28 cellular contexts compared by ENCODE assay signal in the genomic region with DNA sequence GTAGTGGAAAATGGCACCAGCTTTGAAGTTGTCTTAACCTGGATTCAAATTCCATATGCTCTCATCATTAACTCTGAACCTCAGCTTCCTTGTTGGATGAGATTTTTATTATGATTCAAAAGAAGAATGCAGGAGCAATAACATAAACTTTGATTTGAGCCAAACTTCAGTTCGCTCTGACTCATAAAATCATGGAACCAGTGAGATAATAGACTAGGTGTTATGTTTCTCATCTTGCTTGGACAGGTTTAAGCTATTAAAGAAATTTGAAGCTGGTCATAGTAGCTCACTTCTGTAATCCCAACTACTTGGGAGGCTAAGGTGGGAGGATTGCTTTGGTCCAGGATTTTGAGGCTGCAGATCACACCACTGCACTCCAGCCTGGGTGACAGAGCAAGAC.
DNase-seq lines count a peak whose midpoint lies in the region; ATAC-seq and TF ChIP-seq lines count a peak whose summit lies in the region.
"Had no signal": no experiment of that assay in that cellular context is flagged by ENCODE, and none has a peak within 500 bp of the region (broad histone marks: within the 10 kb centered on the region; RNA-seq: fewer than 3 reads in every experiment).

No MANE protein-coding gene starts in this region.

- no peak overlapping the region for H2AFZ ChIP-seq in SK-N-SH (ENCODE audit: low read depth)
- H2AFZ ChIP-seq: hepatocyte had no signal

- H3K4me3 ChIP-seq in SK-N-SH (ENCODE audit: low read depth in 2 of 2, low read length in 1 of 2) (no peak overlapping the region), RWPE2 (ENCODE audit: severe bottlenecking) (no peak overlapping the region)
- H3K4me3 ChIP-seq: gastrocnemius medialis, hepatocyte had no signal

- H3K9me3 Mint-ChIP-seq in endothelial cell (ENCODE audit: unreplicated experiment) = no peaks in the 10 kb centered on the region
- H3K9me3 Mint-ChIP-seq: activated B cell treated with CpG ODN at 0.5 μM for 24 hours; activated T-cell treated with anti-CD3 and anti-CD28 coated beads, Interleukin-2, amount 50 U/mL, for 72 hours; central memory CD8-positive, alpha-beta T cell; dendritic cell treated with granulocyte-macrophage colony-stimulating factor and Interleukin-4, amounts not matched to agents 40 ng/mL and 50 ng/mL, for 4 days; H9; memory B cell had no signal

- H3K4me3 Mint-ChIP-seq in endothelial cell (ENCODE audit: unreplicated experiment) = no peak overlapping the region
- H3K4me3 Mint-ChIP-seq: activated B cell treated with CpG ODN at 0.5 μM for 24 hours; activated CD8-positive, alpha-beta memory T cell treated with anti-CD3 and anti-CD28 coated beads, Interleukin-2, amount 10 ng/mL, durations not matched to agents 7 days and 5 days; activated T-cell treated with anti-CD3 and anti-CD28 coated beads, Interleukin-2, amount 50 U/mL, for 72 hours; central memory CD8-positive, alpha-beta T cell; dendritic cell treated with granulocyte-macrophage colony-stimulating factor and Interleukin-4, amounts not matched to agents 40 ng/mL and 50 ng/mL, for 4 days; H9; memory B cell; nephron progenitor cell; stimulated activated effector memory CD8-positive, alpha-beta T cell treated with anti-CD3 and anti-CD28 coated beads, Interleukin-12 subunit alpha, Interleukin-12 subunit beta, amount 100 ng/mL, for 72 hours had no signal

- no peaks in the 10 kb centered on the region for H3K4me1 ChIP-seq in SK-N-SH (ENCODE audit: control insufficient read depth in 1 of 2, insufficient read depth in 2 of 2, low read depth in 1 of 2, low read length in 1 of 2)
- H3K4me1 ChIP-seq in RWPE2 (ENCODE audit: insufficient read depth, poor library complexity, severe bottlenecking) = peaks cover 31% of the 10 kb centered on the region
- peaks cover 30% of the 10 kb centered on the region for H3K4me1 ChIP-seq in foreskin keratinocyte

- no peak for ATAC-seq in SK-N-SH treated with all-trans-retinoic acid at 6 μM for 48 hours
- peak; percentile 77 for ATAC-seq in RWPE2 (ENCODE audit: low read depth)
- peak; percentile 79 for ATAC-seq in foreskin keratinocyte
- ATAC-seq in GM18858 (IDR thresholded peaks at IDR 0.05; ENCODE audit: unreplicated experiment) = no peak
- ATAC-seq: activated CD8-positive, alpha-beta memory T cell treated with anti-CD3 and anti-CD28 coated beads, Interleukin-2, amount 10 ng/mL, durations not matched to agents 7 days and 5 days; gastrocnemius medialis; left lobe of liver; stimulated activated effector memory CD8-positive, alpha-beta T cell treated with anti-CD3 and anti-CD28 coated beads, Interleukin-12 subunit alpha, Interleukin-12 subunit beta, amount 100 ng/mL, for 72 hours had no signal

- peaks cover 2% of the 10 kb centered on the region for H3K27me3 Mint-ChIP-seq in endothelial cell (ENCODE audit: unreplicated experiment)
- H3K27me3 Mint-ChIP-seq: activated CD8-positive, alpha-beta memory T cell treated with anti-CD3 and anti-CD28 coated beads, Interleukin-2, amount 10 ng/mL, durations not matched to agents 7 days and 5 days; central memory CD8-positive, alpha-beta T cell; dendritic cell treated with granulocyte-macrophage colony-stimulating factor and Interleukin-4, amounts not matched to agents 40 ng/mL and 50 ng/mL, for 4 days had no signal

- no peak overlapping the region for H3K9ac ChIP-seq in SK-N-SH

- no peak for TF ChIP-seq EP300 in SK-N-SH (IDR thresholded peaks at IDR 0.05; ENCODE audit: borderline replicate concordance in 1 of 2, low read depth in 1 of 2, low read length in 1 of 2)

- no peaks in the 10 kb centered on the region for H3K27me3 ChIP-seq in SK-N-SH (ENCODE audit: insufficient read depth)
- H3K27me3 ChIP-seq in RWPE2 (ENCODE audit: insufficient read depth, poor library complexity, severe bottlenecking) = no peaks in the 10 kb centered on the region
- no peaks in the 10 kb centered on the region for H3K27me3 ChIP-seq in foreskin keratinocyte
- H3K27me3 ChIP-seq: gastrocnemius medialis, hepatocyte had no signal

- CTCF ChIA-PET in SK-N-SH (lab: Yijun Ruan, JAX) = interaction anchor here (1.1 to 2.6 kb wide), 5 partner anchors 14 to 678 kb away, joined by 3 to 11 read pairs (median 4); no protein-coding TSS in a partner anchor

- H3F3A ChIP-seq in SK-N-SH (replicated peaks; ENCODE audit: insufficient read depth) = peaks cover 24% of the 10 kb centered on the region

- no peak for TF ChIP-seq RAD21 in SK-N-SH (IDR thresholded peaks at IDR 0.05; ENCODE audit: low read length)

- 86% methylated on average over 1 of the region's 1 CpG for WGBS in SK-N-SH (ENCODE audit: low lambda C conversion rate)

- peaks cover 12% of the 10 kb centered on the region for H3K4me1 Mint-ChIP-seq in endothelial cell (ENCODE audit: unreplicated experiment)
- H3K4me1 Mint-ChIP-seq: activated CD8-positive, alpha-beta memory T cell treated with anti-CD3 and anti-CD28 coated beads, Interleukin-2, amount 10 ng/mL, durations not matched to agents 7 days and 5 days; central memory CD8-positive, alpha-beta T cell; memory B cell; nephron progenitor cell; stimulated activated effector memory CD8-positive, alpha-beta T cell treated with anti-CD3 and anti-CD28 coated beads, Interleukin-12 subunit alpha, Interleukin-12 subunit beta, amount 100 ng/mL, for 72 hours had no signal

- POLR2A ChIA-PET in SK-N-SH (lab: Yijun Ruan, JAX) = no interaction called here

- no peaks in the 10 kb centered on the region for H3K36me3 ChIP-seq in SK-N-SH (replicated peaks in 1 of 2; ENCODE audit: control insufficient read depth in 1 of 2, insufficient read depth in 2 of 2, low read length in 1 of 2)
- H3K36me3 ChIP-seq in RWPE2 (ENCODE audit: low read depth) = no peaks in the 10 kb centered on the region
- H3K36me3 ChIP-seq: gastrocnemius medialis had no signal

- H4K20me1 ChIP-seq in SK-N-SH (ENCODE audit: insufficient read depth) = no peaks in the 10 kb centered on the region

- no peak overlapping the region for H3K4me2 ChIP-seq in SK-N-SH
- H3K4me2 ChIP-seq: hepatocyte had no signal

- no peak for TF ChIP-seq CTCF in SK-N-SH (IDR thresholded peaks at IDR 0.05)
- no peak for TF ChIP-seq CTCF in RWPE2 (IDR thresholded peaks at IDR 0.05; ENCODE audit: poor library complexity, severe bottlenecking)
- no peak for TF ChIP-seq CTCF in foreskin keratinocyte (conservative IDR thresholded peaks at IDR 0.05)
- TF ChIP-seq CTCF in endothelial cell (IDR thresholded peaks at IDR 0.05; ENCODE audit: unreplicated experiment) = no peak

- H3K9me3 ChIP-seq in SK-N-SH = no peaks in the 10 kb centered on the region
- H3K9me3 ChIP-seq in RWPE2 (ENCODE audit: severe bottlenecking) = no peaks in the 10 kb centered on the region
- H3K9me3 ChIP-seq: gastrocnemius medialis had no signal

- H3K79me2 ChIP-seq in SK-N-SH (ENCODE audit: insufficient read depth) = peaks cover 42% of the 10 kb centered on the region; the same call in 1 of the 2 replicates

- H3K36me3 Mint-ChIP-seq in endothelial cell (ENCODE audit: low read depth, unreplicated experiment) = peaks cover 4% of the 10 kb centered on the region
- H3K36me3 Mint-ChIP-seq: activated CD8-positive, alpha-beta memory T cell treated with anti-CD3 and anti-CD28 coated beads, Interleukin-2, amount 10 ng/mL, durations not matched to agents 7 days and 5 days; memory B cell; stimulated activated effector memory CD8-positive, alpha-beta T cell treated with anti-CD3 and anti-CD28 coated beads, Interleukin-12 subunit alpha, Interleukin-12 subunit beta, amount 100 ng/mL, for 72 hours had no signal

- no peak overlapping the region for H3K27ac Mint-ChIP-seq in endothelial cell (ENCODE audit: unreplicated experiment)
- H3K27ac Mint-ChIP-seq: activated B cell treated with CpG ODN at 0.5 μM for 24 hours; activated CD8-positive, alpha-beta memory T cell treated with anti-CD3 and anti-CD28 coated beads, Interleukin-2, amount 10 ng/mL, durations not matched to agents 7 days and 5 days; activated T-cell treated with anti-CD3 and anti-CD28 coated beads, Interleukin-2, amount 50 U/mL, for 72 hours; dendritic cell treated with granulocyte-macrophage colony-stimulating factor and Interleukin-4, amounts not matched to agents 40 ng/mL and 50 ng/mL, for 4 days; H9; memory B cell; nephron progenitor cell; stimulated activated effector memory CD8-positive, alpha-beta T cell treated with anti-CD3 and anti-CD28 coated beads, Interleukin-12 subunit alpha, Interleukin-12 subunit beta, amount 100 ng/mL, for 72 hours had no signal

- no peaks in the 10 kb centered on the region for H3K9me2 ChIP-seq in SK-N-SH

- H3K27ac ChIP-seq in SK-N-SH (ENCODE audit: low read depth in 2 of 2, low read length in 1 of 2) = no peak overlapping the region
- peak overlapping the region; percentile 89 for H3K27ac ChIP-seq in RWPE2 (ENCODE audit: poor library complexity, severe bottlenecking)
- H3K27ac ChIP-seq in foreskin keratinocyte = peak overlapping the region; percentile 26
- H3K27ac ChIP-seq: 22Rv1, gastrocnemius medialis, hepatocyte had no signal

- DNase-seq in SK-N-SH = no peak
- no peak for DNase-seq in RWPE2 (ENCODE audit: low spot score)
- DNase-seq in foreskin keratinocyte = peak; percentile 87 to 91
- DNase-seq in NCI-H526 (lab: John Stamatoyannopoulos, UW) = no peak
- DNase-seq in endothelial cell (ENCODE audit: low spot score) = no peak
- DNase-seq in DMS153 treated with DMSO at 0.1 percent for 48 hours (lab: John Stamatoyannopoulos, UW; ENCODE audit: unreplicated experiment) = no peak
- DNase-seq: activated B cell treated with CpG ODN at 0.5 μM for 24 hours; activated CD8-positive, alpha-beta memory T cell treated with anti-CD3 and anti-CD28 coated beads, Interleukin-2, amount 10 ng/mL, durations not matched to agents 7 days and 5 days; activated T-cell treated with anti-CD3 and anti-CD28 coated beads, Interleukin-2, amount 50 U/mL, for 72 hours; C1 segment of cervical spinal cord; COR-L47; gastrocnemius medialis; H9; MV-4-11; NCI-H146; NCI-H2107; NCI-H774; nephron progenitor cell; trophoblast cell had no signal

TF ChIP-seq in SK-N-SH, 30 proteins besides CTCF, POLR2A, EP300 and RAD21:
- TF ChIP-seq TCF12 (IDR thresholded peaks at IDR 0.05) (peak; percentile 9; the same call in 1 of the 2 replicates), MXI1 (IDR thresholded peaks at IDR 0.05; ENCODE audit: low read depth, low read length) (no peak)

TF ChIP-seq in SK-N-SH treated with all-trans-retinoic acid at 6 μM for 48 hours, 23 proteins besides CTCF, POLR2A, EP300 and RAD21 (continues in another document):
- TF ChIP-seq RARB (CRISPR knock-in tag; IDR thresholded peaks at IDR 0.05) = no peak
- TF ChIP-seq ARNTL (CRISPR knock-in tag; IDR thresholded peaks at IDR 0.05; ENCODE audit: borderline replicate concordance, low read depth) = no peak
- no peak for TF ChIP-seq ZNF565 (CRISPR knock-in tag; conservative IDR thresholded peaks at IDR 0.05; ENCODE audit: low read depth)
- no peak for TF ChIP-seq ZNF8 (CRISPR knock-in tag; IDR thresholded peaks at IDR 0.05)
- no peak for TF ChIP-seq GLIS3 (CRISPR knock-in tag; IDR thresholded peaks at IDR 0.05)
- TF ChIP-seq ESRRG (CRISPR knock-in tag; IDR thresholded peaks at IDR 0.05) = no peak

Comparison
In these comparisons a context has a peak if more than half of its experiments do, and no peak if none do; other contexts are left out.
1. DNase-seq: peak in foreskin keratinocyte (2 of 2); none in SK-N-SH (single experiment), RWPE2 (single experiment), NCI-H526 (0 of 2), endothelial cell (single experiment) and DMS153 treated with DMSO at 0.1 percent for 48 hours (single experiment).
2. H3K27ac ChIP-seq: peak in RWPE2 (single experiment) and foreskin keratinocyte (single experiment); none in SK-N-SH (0 of 2).
3. ATAC-seq: peak in RWPE2 (single experiment) and foreskin keratinocyte (single experiment); none in SK-N-SH treated with all-trans-retinoic acid at 6 μM for 48 hours (single experiment) and GM18858 (single experiment).